In the genomic region with DNA sequence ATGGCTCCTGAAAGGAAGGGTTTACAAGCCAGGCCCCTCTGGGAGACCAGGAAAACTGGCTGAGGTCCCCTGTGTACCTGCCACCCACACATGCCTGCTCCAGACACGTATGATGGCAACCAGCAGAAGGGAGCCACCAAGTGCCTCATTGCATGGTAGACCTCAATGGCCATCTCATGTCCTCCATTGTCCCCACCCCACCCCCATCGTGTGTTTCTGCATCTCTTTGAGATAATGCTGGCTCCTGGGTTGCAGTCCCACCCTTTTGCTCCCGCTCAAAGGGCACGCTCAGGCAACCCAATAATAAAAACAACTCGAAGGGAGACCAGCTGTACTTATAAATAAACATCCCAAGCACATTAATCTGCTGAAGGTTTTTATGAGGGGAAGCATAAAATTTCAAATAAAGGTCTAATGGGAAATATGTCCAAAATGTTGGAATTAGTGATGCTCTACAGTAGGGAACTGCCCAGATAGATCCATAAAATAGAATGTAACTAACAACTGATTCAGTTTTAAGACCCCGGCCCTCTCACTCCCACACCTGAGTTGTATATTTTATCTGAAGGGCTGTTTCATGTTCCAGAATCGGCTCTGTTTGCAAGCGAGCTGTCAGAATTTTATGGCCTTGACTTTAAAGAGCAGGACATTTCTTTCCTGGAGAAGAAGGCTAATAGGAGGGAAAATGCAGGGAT, we compare ENCODE assay signal across 31 cellular contexts.
"Had no signal": no experiment of that assay in that cellular context is flagged by ENCODE, and none has a peak within 500 bp of the region (broad histone marks: within the 10 kb centered on the region; RNA-seq: fewer than 3 reads in every experiment).

No MANE protein-coding gene starts in this region.

- FAIRE-seq: RCC 7860 had no signal

- H3K36me3 Mint-ChIP-seq: activated naive CD4-positive, alpha-beta T cell treated with anti-CD3 and anti-CD28 coated beads, Interleukin-2, amount 50 U/mL, for 24 hours; activated naive CD8-positive, alpha-beta T cell treated with anti-CD3 and anti-CD28 coated beads, Interleukin-2, amount 10 ng/mL, durations not matched to agents 7 days and 5 days had no signal

- H3K27ac Mint-ChIP-seq: activated CD4-positive, alpha-beta T cell treated with anti-CD3 and anti-CD28 coated beads, Interleukin-2, amount 10 ng/mL, durations not matched to agents 24 days and 14 days; activated CD8-positive, alpha-beta T cell treated with anti-CD3 and anti-CD28 coated beads for 36 hours; activated naive CD4-positive, alpha-beta T cell treated with anti-CD3 and anti-CD28 coated beads, Interleukin-2, amount 50 U/mL, for 24 hours; activated naive CD8-positive, alpha-beta T cell treated with anti-CD3 and anti-CD28 coated beads, Interleukin-2, amount 10 ng/mL, durations not matched to agents 7 days and 5 days; activated T-helper 2 cell treated with anti-CD3 and anti-CD28 coated beads, Interferon-gamma antibody, Interleukin-2, Interleukin-4, amounts not matched to agents 10 μg/mL and 5 μg/mL and 100 μg/mL, durations not matched to agents 14 hours and 24 hours and 36 hours had no signal

- H3K9me3 ChIP-seq: ascending aorta had no signal

- H3K4me3 ChIP-seq: ascending aorta, cardiac muscle cell, PC-9 had no signal

- H3K4me1 Mint-ChIP-seq: activated CD4-positive, alpha-beta T cell treated with anti-CD3 and anti-CD28 coated beads, Interleukin-2, amount 10 ng/mL, durations not matched to agents 24 days and 14 days; activated naive CD4-positive, alpha-beta T cell treated with anti-CD3 and anti-CD28 coated beads, Interleukin-2, amount 50 U/mL, for 24 hours; activated naive CD8-positive, alpha-beta T cell treated with anti-CD3 and anti-CD28 coated beads, Interleukin-2, amount 10 ng/mL, durations not matched to agents 7 days and 5 days had no signal

- DNase-seq: activated CD4-positive, alpha-beta T cell treated with anti-CD3 and anti-CD28 coated beads for 1 hour; activated CD4-positive, alpha-beta T cell treated with anti-CD3 and anti-CD28 coated beads, Interleukin-2, amount 10 ng/mL, durations not matched to agents 24 days and 14 days; activated CD4-positive, alpha-beta T cell treated with anti-CD3 and anti-CD28 coated beads, Interleukin-2, amount 50 U/mL, for 4 hours; activated CD4-positive, CD25-positive, alpha-beta regulatory T cell; activated CD8-positive, alpha-beta T cell treated with anti-CD3 and anti-CD28 coated beads for 36 hours; activated gamma-delta T cell; activated naive CD4-positive, alpha-beta T cell treated with Interleukin-2 at 50 U/mL for 16 hours; activated naive CD8-positive, alpha-beta T cell treated with anti-CD3 and anti-CD28 coated beads, Interleukin-2, amount 10 ng/mL, durations not matched to agents 7 days and 5 days; activated T-cell treated with anti-CD3 and anti-CD28 coated beads, Interleukin-2, amount 50 U/mL, for 1 hour; amygdala; Karpas-422; KBM-7; NCI-H1048; NCI-H1105 treated with DMSO at 0.1 percent for 48 hours; NCI-H1436; NCI-H1694 treated with DMSO at 0.1 percent for 48 hours; NCI-H2029; NCI-H345; NCI-H524 treated with DMSO at 0.1 percent for 48 hours; PC-9; SIG-M5; T-helper 1 cell; T-helper 2 cell; T-helper 9 cell; WERI-Rb-1 had no signal

- H3K27ac ChIP-seq: ascending aorta, cardiac muscle cell, PC-9, RWPE1, WERI-Rb-1 had no signal

- H3K27me3 ChIP-seq: ascending aorta, cardiac muscle cell had no signal

- H3K36me3 ChIP-seq: ascending aorta, cardiac muscle cell, WERI-Rb-1 had no signal

- H3K27me3 Mint-ChIP-seq: activated CD4-positive, alpha-beta T cell treated with anti-CD3 and anti-CD28 coated beads, Interleukin-2, amount 10 ng/mL, durations not matched to agents 24 days and 14 days had no signal

- H3K4me3 Mint-ChIP-seq: activated CD4-positive, alpha-beta T cell treated with anti-CD3 and anti-CD28 coated beads, Interleukin-2, amount 10 ng/mL, durations not matched to agents 24 days and 14 days; activated CD8-positive, alpha-beta T cell treated with anti-CD3 and anti-CD28 coated beads for 36 hours; activated naive CD4-positive, alpha-beta T cell treated with anti-CD3 and anti-CD28 coated beads, Interleukin-2, amount 50 U/mL, for 24 hours; activated naive CD8-positive, alpha-beta T cell treated with anti-CD3 and anti-CD28 coated beads, Interleukin-2, amount 10 ng/mL, durations not matched to agents 7 days and 5 days had no signal

- H3K9me3 Mint-ChIP-seq: activated CD4-positive, alpha-beta T cell treated with anti-CD3 and anti-CD28 coated beads, Interleukin-2, amount 10 ng/mL, durations not matched to agents 24 days and 14 days; activated CD8-positive, alpha-beta T cell treated with anti-CD3 and anti-CD28 coated beads for 36 hours; activated naive CD4-positive, alpha-beta T cell treated with anti-CD3 and anti-CD28 coated beads, Interleukin-2, amount 50 U/mL, for 24 hours; activated naive CD8-positive, alpha-beta T cell treated with anti-CD3 and anti-CD28 coated beads, Interleukin-2, amount 10 ng/mL, durations not matched to agents 7 days and 5 days; activated T-helper 2 cell treated with anti-CD3 and anti-CD28 coated beads, Interferon-gamma antibody, Interleukin-2, Interleukin-4, amounts not matched to agents 10 μg/mL and 5 μg/mL and 100 μg/mL, durations not matched to agents 14 hours and 24 hours and 36 hours had no signal
